16 cellular contexts compared by ENCODE assay signal in the genomic region with DNA sequence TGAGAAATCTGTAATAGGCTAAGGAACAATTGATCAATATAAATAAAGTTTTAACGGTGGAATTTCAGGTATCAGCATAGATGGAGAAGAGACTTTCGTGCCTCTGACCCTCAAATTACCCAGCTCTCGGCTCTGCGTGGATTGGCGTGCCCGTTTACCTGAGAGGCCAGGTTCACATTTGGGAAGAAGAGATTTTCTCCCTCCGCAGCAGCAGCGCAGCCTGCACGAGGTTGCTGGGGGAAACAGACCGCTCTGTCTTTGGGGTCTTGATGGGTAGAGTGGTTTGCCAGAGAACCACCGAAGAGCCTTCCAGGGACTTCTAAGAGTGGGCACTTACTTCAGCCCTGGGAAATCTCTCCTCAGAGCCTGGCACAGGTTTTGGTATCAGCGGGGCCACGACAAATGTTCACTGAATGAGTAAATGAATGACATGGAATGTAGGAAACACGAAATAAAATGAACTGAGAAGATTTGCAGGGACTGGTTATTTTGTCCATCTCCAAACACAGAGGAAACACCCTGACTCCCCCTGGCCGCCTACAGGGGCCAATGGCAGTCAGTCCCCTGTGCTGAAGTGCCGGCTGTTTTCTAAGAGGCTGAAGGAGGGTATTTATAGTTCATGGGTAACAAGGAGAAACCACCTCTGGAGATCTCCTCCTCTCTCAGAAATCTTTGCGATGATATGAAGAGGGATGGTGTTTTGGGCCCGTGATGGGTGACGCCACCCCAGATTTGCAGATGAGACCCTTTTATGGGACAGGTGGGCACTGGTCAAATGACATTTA.
"Had no signal": no experiment of that assay in that cellular context is flagged by ENCODE, and none has a peak within 500 bp of the region (broad histone marks: within the 10 kb centered on the region; RNA-seq: fewer than 3 reads in every experiment).

No MANE protein-coding gene starts in this region.

- ATAC-seq: activated CD4-positive, CD25-positive, alpha-beta regulatory T cell treated with anti-CD3 and anti-CD28 coated beads, Interleukin-2, amount 50 U/mL, for 24 hours; body of pancreas; left ventricle myocardium superior had no signal

- DNase-seq: activated CD4-positive, alpha-beta T cell treated with anti-CD3 and anti-CD28 coated beads, Interleukin-2, amount 10 ng/mL, durations not matched to agents 7 days and 5 days; activated naive CD4-positive, alpha-beta T cell treated with anti-CD3 and anti-CD28 coated beads for 36 hours; body of pancreas; central memory CD4-positive, alpha-beta T cell; cortex of kidney; effector CD4-positive, alpha-beta T cell; esophagus squamous epithelium; immature natural killer cell; left ventricle myocardium superior; occipital lobe; retina; stimulated activated naive CD4-positive, alpha-beta T cell treated with Interleukin-2 at 50 U/mL for 16 hours; substantia nigra; T1000; transverse colon had no signal

- H3K4me3 ChIP-seq: body of pancreas, esophagus squamous epithelium, transverse colon had no signal

- H3K27ac ChIP-seq: body of pancreas, transverse colon had no signal
